1 cellular context compared by ENCODE assay signal in genomic region chr15:65583701-65584100, GRCh38.
TF ChIP-seq lines count a peak whose summit lies in the region.

No MANE protein-coding gene starts in this region.

TF ChIP-seq in SK-N-SH, 30 proteins besides CTCF, POLR2A, EP300 and RAD21 (continued from another document):
- TF ChIP-seq, protein P1, sequence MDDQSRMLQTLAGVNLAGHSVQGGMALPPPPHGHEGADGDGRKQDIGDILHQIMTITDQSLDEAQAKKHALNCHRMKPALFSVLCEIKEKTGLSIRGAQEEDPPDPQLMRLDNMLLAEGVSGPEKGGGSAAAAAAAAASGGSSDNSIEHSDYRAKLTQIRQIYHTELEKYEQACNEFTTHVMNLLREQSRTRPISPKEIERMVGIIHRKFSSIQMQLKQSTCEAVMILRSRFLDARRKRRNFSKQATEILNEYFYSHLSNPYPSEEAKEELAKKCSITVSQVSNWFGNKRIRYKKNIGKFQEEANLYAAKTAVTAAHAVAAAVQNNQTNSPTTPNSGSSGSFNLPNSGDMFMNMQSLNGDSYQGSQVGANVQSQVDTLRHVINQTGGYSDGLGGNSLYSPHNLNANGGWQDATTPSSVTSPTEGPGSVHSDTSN (IDR thresholded peaks at IDR 0.05): no peak
- TF ChIP-seq YY1 (IDR thresholded peaks at IDR 0.05; ENCODE audit: low read depth): no peak
- no peak for TF ChIP-seq TEAD4 (IDR thresholded peaks at IDR 0.05; ENCODE audit: borderline replicate concordance, insufficient read depth)
